In the genomic region with DNA sequence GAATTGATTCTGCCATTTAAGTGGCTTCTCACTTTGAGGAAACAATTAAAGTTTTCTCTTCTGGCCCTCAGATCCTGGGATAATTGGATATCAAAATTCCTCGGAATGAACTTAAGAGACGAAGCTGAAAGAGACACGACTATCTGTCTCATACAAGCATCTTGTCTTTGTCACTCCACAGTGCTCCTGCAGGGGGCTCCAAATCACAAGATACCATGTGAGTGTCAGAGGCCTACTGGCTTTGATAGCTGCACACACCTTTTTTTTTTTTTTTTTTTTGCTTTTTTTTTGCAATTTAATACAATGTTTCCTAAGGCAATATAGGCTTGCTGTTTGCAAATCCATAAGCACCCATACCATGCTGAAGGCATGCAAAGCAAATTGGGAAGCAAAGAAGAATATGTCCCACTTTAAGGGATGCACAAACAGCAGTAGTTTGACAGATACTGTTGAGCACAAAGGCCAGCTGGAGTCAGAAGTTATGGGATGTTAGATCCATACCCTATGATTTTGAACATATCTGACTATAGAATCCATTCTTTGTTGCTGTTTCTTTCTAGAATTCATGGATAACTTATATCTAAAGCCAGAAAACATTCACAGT, we compare ENCODE assay signal across 10 cellular contexts.
DNase-seq lines count a peak whose midpoint lies in the region; ATAC-seq and TF ChIP-seq lines count a peak whose summit lies in the region.
"Had no signal": no experiment of that assay in that cellular context is flagged by ENCODE, and none has a peak within 500 bp of the region (broad histone marks: within the 10 kb centered on the region; RNA-seq: fewer than 3 reads in every experiment).

No MANE protein-coding gene starts in this region.

- no peaks in the 10 kb centered on the region for H3K36me3 Mint-ChIP-seq in natural killer cell treated with Interleukin-12 subunit alpha and Interleukin-12 subunit beta and Interleukin-15 and Interleukin-18, amount 100 ng/mL, for 72 hours
- H3K36me3 Mint-ChIP-seq: CD4-positive, alpha-beta memory T cell had no signal

- no peaks in the 10 kb centered on the region for H3K79me2 ChIP-seq in SU-DHL-6 (ENCODE audit: insufficient read depth, low read length)

- TF ChIP-seq CTCF in SU-DHL-6 (IDR thresholded peaks at IDR 0.05; ENCODE audit: insufficient read depth, low read length, poor library complexity, severe bottlenecking) (peak; percentile 53), foreskin keratinocyte (conservative IDR thresholded peaks at IDR 0.05) (peak; percentile 50)

- ATAC-seq in GM21528 (IDR thresholded peaks at IDR 0.05; ENCODE audit: low FRiP score, unreplicated experiment), result peak; percentile 96
- ATAC-seq in foreskin keratinocyte, result peak; percentile 57
- no peak for ATAC-seq in natural killer cell treated with Interleukin-12 subunit alpha and Interleukin-12 subunit beta and Interleukin-15 and Interleukin-18, amount 100 ng/mL, for 72 hours

- H4K20me1 ChIP-seq in SU-DHL-6 (ENCODE audit: low read depth, low read length), result no peaks in the 10 kb centered on the region

- H3K4me1 ChIP-seq in foreskin keratinocyte, result no peaks in the 10 kb centered on the region

- H3K9me2 ChIP-seq in SU-DHL-6 (replicated peaks; ENCODE audit: insufficient read depth, low read length), result no peaks in the 10 kb centered on the region

- H3K9me3 Mint-ChIP-seq in natural killer cell treated with Interleukin-12 subunit alpha and Interleukin-12 subunit beta and Interleukin-15 and Interleukin-18, amount 100 ng/mL, for 72 hours, result no peaks in the 10 kb centered on the region

- H3K27ac ChIP-seq in SU-DHL-6 (ENCODE audit: low read depth, low read length), result no peak overlapping the region
- no peak overlapping the region for H3K27ac ChIP-seq in foreskin keratinocyte

- H3K9me3 ChIP-seq in SU-DHL-6 (ENCODE audit: insufficient read depth, low read length), result no peaks in the 10 kb centered on the region

- H3K27me3 ChIP-seq in SU-DHL-6 (ENCODE audit: low read length) (no peaks in the 10 kb centered on the region), foreskin keratinocyte (no peaks in the 10 kb centered on the region)

- no peak overlapping the region for H3K27ac Mint-ChIP-seq in natural killer cell treated with Interleukin-12 subunit alpha and Interleukin-12 subunit beta and Interleukin-15 and Interleukin-18, amount 100 ng/mL, for 72 hours
- H3K27ac Mint-ChIP-seq: activated naive CD4-positive, alpha-beta T cell treated with anti-CD3 and anti-CD28 coated beads, Interleukin-2, amount 50 U/mL, for 72 hours; CD4-positive, alpha-beta memory T cell had no signal

- H3K4me3 Mint-ChIP-seq in natural killer cell treated with Interleukin-12 subunit alpha and Interleukin-12 subunit beta and Interleukin-15 and Interleukin-18, amount 100 ng/mL, for 72 hours, result no peak overlapping the region
- H3K4me3 Mint-ChIP-seq: CD4-positive, alpha-beta memory T cell had no signal

- no peaks in the 10 kb centered on the region for H3K27me3 Mint-ChIP-seq in natural killer cell treated with Interleukin-12 subunit alpha and Interleukin-12 subunit beta and Interleukin-15 and Interleukin-18, amount 100 ng/mL, for 72 hours
- H3K27me3 Mint-ChIP-seq: CD4-positive, alpha-beta memory T cell had no signal

- H3F3A ChIP-seq in SU-DHL-6 (ENCODE audit: insufficient read depth), result no peaks in the 10 kb centered on the region

- H3K4me1 Mint-ChIP-seq in natural killer cell treated with Interleukin-12 subunit alpha and Interleukin-12 subunit beta and Interleukin-15 and Interleukin-18, amount 100 ng/mL, for 72 hours (ENCODE audit: low read depth in 2 of 2), result no peaks in the 10 kb centered on the region
- H3K4me1 Mint-ChIP-seq: CD4-positive, alpha-beta memory T cell had no signal

- no peak overlapping the region for H2AFZ ChIP-seq in SU-DHL-6 (ENCODE audit: low read depth, low read length, severe bottlenecking)

- H3K36me3 ChIP-seq in SU-DHL-6 (ENCODE audit: low read length), result no peaks in the 10 kb centered on the region

- DNase-seq in NCI-H748 (lab: John Stamatoyannopoulos, UW; ENCODE audit: unreplicated experiment) (peak; percentile 74), NCI-H748 treated with DMSO at 0.1 percent for 48 hours (lab: John Stamatoyannopoulos, UW) (no peak), HPDE6-E6E7 (ENCODE audit: extremely low spot score) (peak; percentile 12), foreskin keratinocyte (peak; percentile 10 to 23)
- DNase-seq in stimulated activated CD4-positive, alpha-beta T cell treated with anti-CD3 and anti-CD28 coated beads, Interleukin-4, amount 100 ng/mL, for 4 hours, result peak; percentile 2 to 7
- DNase-seq in natural killer cell treated with Interleukin-12 subunit alpha and Interleukin-12 subunit beta and Interleukin-15 and Interleukin-18, amount 100 ng/mL, for 72 hours (ENCODE audit: low spot score), result no peak

- H3K4me2 ChIP-seq in SU-DHL-6 (ENCODE audit: low read depth, low read length, poor library complexity, severe bottlenecking), result no peak overlapping the region

- no peak overlapping the region for H3K4me3 ChIP-seq in SU-DHL-6 (ENCODE audit: insufficient read depth, low read length, poor library complexity, severe bottlenecking)

- H3K9ac ChIP-seq in SU-DHL-6 (ENCODE audit: low read length), result no peak overlapping the region

Comparison
In these comparisons a context has a peak if more than half of its experiments do, and no peak if none do; other contexts are left out.
1. DNase-seq: peak in NCI-H748 (single experiment), HPDE6-E6E7 (single experiment), foreskin keratinocyte (2 of 2) and stimulated activated CD4-positive, alpha-beta T cell treated with anti-CD3 and anti-CD28 coated beads, Interleukin-4, amount 100 ng/mL, for 4 hours (2 of 2); none in NCI-H748 treated with DMSO at 0.1 percent for 48 hours (single experiment) and natural killer cell treated with Interleukin-12 subunit alpha and Interleukin-12 subunit beta and Interleukin-15 and Interleukin-18, amount 100 ng/mL, for 72 hours (single experiment).
2. ATAC-seq: peak in GM21528 (single experiment) and foreskin keratinocyte (single experiment); none in natural killer cell treated with Interleukin-12 subunit alpha and Interleukin-12 subunit beta and Interleukin-15 and Interleukin-18, amount 100 ng/mL, for 72 hours (0 of 2).